In genomic region chr6:56017198-56017597, GRCh38 we compare ENCODE assay signal across 22 cellular contexts.
"Had no signal": no experiment of that assay in that cellular context is flagged by ENCODE, and none has a peak within 500 bp of the region (broad histone marks: within the 10 kb centered on the region; RNA-seq: fewer than 3 reads in every experiment).

No MANE protein-coding gene starts in this region.

- H3K36me3 ChIP-seq: left ventricle myocardium inferior, pancreas, prostate gland, spleen, tibial nerve, uterus had no signal

- H3K4me3 ChIP-seq: hepatocyte, left ventricle myocardium inferior, mucosa of descending colon, pancreas, prostate gland, spleen, tibial nerve, uterus had no signal

- H3K4me1 ChIP-seq: left ventricle myocardium inferior, pancreas, prostate gland, spleen, tibial nerve, uterus had no signal

- ATAC-seq: mucosa of descending colon; naive thymus-derived CD8-positive, alpha-beta T cell; pancreas; right cardiac atrium; sciatic nerve; stimulated activated effector memory CD8-positive, alpha-beta T cell treated with anti-CD3 and anti-CD28 coated beads, Interleukin-12 subunit alpha, Interleukin-12 subunit beta, amount 100 ng/mL, for 72 hours; stimulated activated naive CD8-positive, alpha-beta T cell treated with anti-CD3 and anti-CD28 coated beads, Interleukin-15, amount 100 ng/mL, for 72 hours had no signal

- H3K9me3 ChIP-seq: left ventricle myocardium inferior, mucosa of descending colon, pancreas, prostate gland, uterus had no signal

- H3K27me3 ChIP-seq: hepatocyte, pancreas, spleen, tibial nerve, uterus had no signal

- DNase-seq: islet precursor cell; left ventricle myocardium inferior; midbrain; mucosa of descending colon; naive thymus-derived CD8-positive, alpha-beta T cell; nucleus accumbens; pancreas; posterior cingulate gyrus; retina; right cardiac atrium; small intestine; spleen; stimulated activated CD4-positive, alpha-beta T cell treated with anti-CD3 and anti-CD28 coated beads, Interleukin-4, amount 100 ng/mL, for 24 hours; stimulated activated naive CD4-positive, alpha-beta T cell treated with Interleukin-2 at 50 U/mL for 16 hours; stimulated activated naive CD8-positive, alpha-beta T cell treated with anti-CD3 and anti-CD28 coated beads, Interleukin-15, amount 100 ng/mL, for 72 hours; substantia nigra; uterus had no signal

- H3K27ac ChIP-seq: hepatocyte, left ventricle myocardium inferior, pancreas, prostate gland, spleen, tibial nerve, uterus had no signal
